Comparison of ENCODE assay signal across 15 cellular contexts in the genomic region with DNA sequence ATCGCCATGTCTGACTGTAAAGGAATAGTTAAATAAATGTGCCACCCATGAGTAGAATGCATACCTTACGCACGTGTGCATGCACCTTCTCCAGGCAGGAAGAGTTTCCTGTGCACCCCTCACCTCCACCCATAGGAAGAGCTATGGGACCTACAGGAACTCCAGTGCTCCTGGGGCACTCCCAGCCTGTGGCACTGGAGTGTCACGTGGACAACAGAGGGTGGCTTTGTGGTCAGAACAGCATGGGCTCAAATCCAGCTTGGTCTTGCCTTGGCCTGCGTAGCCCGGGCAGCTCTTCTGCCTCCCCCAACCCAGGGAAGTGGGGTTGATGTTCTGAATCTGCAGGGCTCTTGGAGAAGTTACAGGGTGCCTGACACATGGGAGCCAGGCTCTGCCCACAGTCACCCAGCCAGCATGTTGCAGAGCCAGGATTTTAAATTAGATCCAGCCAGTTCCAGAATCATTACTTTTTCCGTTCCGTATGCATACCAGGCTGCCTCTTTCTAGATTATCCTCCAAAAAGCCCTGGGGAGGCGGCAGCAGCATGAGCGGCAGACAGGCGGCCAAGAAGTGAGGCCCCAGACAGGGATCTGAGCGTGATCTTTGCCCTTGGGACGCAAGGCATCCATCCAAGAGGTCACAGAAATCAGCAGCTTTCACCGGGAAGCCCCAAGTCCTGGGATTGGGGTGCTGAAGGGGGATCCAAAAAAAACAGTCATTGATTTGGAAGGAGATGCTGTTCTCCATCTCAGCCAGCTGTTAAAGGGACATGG.
DNase-seq lines count a peak whose midpoint lies in the region; ATAC-seq, FAIRE-seq and TF ChIP-seq lines count a peak whose summit lies in the region.
"Had no signal": no experiment of that assay in that cellular context is flagged by ENCODE, and none has a peak within 500 bp of the region (broad histone marks: within the 10 kb centered on the region; RNA-seq: fewer than 3 reads in every experiment).

No MANE protein-coding gene starts in this region.

- peaks cover 3% of the 10 kb centered on the region for H3K4me1 ChIP-seq in testis
- H3K4me1 ChIP-seq in H9 (ENCODE audit: insufficient read depth, low read length): 0 out of 2 replicates have a peak, but pooled peaks cover 2% of the 10 kb centered on the region
- H3K4me1 ChIP-seq: HAP-1, SJCRH30 had no signal

- no peak overlapping the region for H2AK5ac ChIP-seq in H9 (ENCODE audit: insufficient read length, low read length)

- no peak overlapping the region for H3K56ac ChIP-seq in H9 (ENCODE audit: insufficient read length, low read depth, low read length)

- H3K23me2 ChIP-seq in H9 (ENCODE audit: insufficient read length, low read depth, low read length, poor library complexity, severe bottlenecking): no peaks in the 10 kb centered on the region

- H3K36me3 ChIP-seq in bronchial epithelial cell (ENCODE audit: control insufficient read depth, insufficient read depth, low read length): no peaks in the 10 kb centered on the region
- no peaks in the 10 kb centered on the region for H3K36me3 ChIP-seq in testis (ENCODE audit: low read depth, missing control alignments)
- H3K36me3 ChIP-seq: HAP-1, SJCRH30, transverse colon had no signal

- no peak overlapping the region for H2BK5ac ChIP-seq in H9 (ENCODE audit: insufficient read length, low read length)

- intact Hi-C loops in testis (cut with DNase I; ENCODE audit: low total_unique reads): no loop called here
- intact Hi-C loops in activated naive CD4-positive, alpha-beta T cell treated with anti-CD3 and anti-CD28 coated beads for 36 hours (cut with micrococcal nuclease): no loop called here

- peaks cover 33% of the 10 kb centered on the region for H3K4me1 Mint-ChIP-seq in HFFc6 (ENCODE audit: low read depth)
- H3K4me1 Mint-ChIP-seq in H9: peaks cover 18 to 21% of the 10 kb centered on the region in 2 experiments
- H3K4me1 Mint-ChIP-seq in activated naive CD4-positive, alpha-beta T cell treated with anti-CD3 and anti-CD28 coated beads for 36 hours (ENCODE audit: low read depth): no peaks in the 10 kb centered on the region

- no peak overlapping the region for H3K9ac ChIP-seq in H9 (ENCODE audit: extremely low read depth, insufficient read length, low read length)

- H2BK15ac ChIP-seq in H9 (ENCODE audit: low read depth, low read length): no peak overlapping the region

- H2BK20ac ChIP-seq in H9 (ENCODE audit: low read depth, low read length, poor library complexity, severe bottlenecking): no peak overlapping the region

- no peak overlapping the region for H3K14ac ChIP-seq in H9 (ENCODE audit: insufficient read depth, low read length)

- H3K27ac Mint-ChIP-seq in HFFc6: peak overlapping the region; percentile 65
- H3K27ac Mint-ChIP-seq in H9: no peak overlapping the region; a peak in 1 of 7 replicates
- no peak overlapping the region for H3K27ac Mint-ChIP-seq in activated naive CD4-positive, alpha-beta T cell treated with anti-CD3 and anti-CD28 coated beads for 36 hours
- H3K27ac Mint-ChIP-seq: activated naive CD8-positive, alpha-beta T cell had no signal

- FAIRE-seq in bronchial epithelial cell (lab: Jason Lieb, UNC): no peak

- no peak overlapping the region for H2BK120ac ChIP-seq in H9 (ENCODE audit: low read depth, low read length, poor library complexity, severe bottlenecking)

- H3K4me2 ChIP-seq in H9 (ENCODE audit: insufficient read depth, insufficient read length, low read length): no peak overlapping the region

- H2AFZ ChIP-seq in H9 (ENCODE audit: low read length): no peak overlapping the region

- no peak overlapping the region for H3K23ac ChIP-seq in H9 (ENCODE audit: insufficient read length, low read depth, low read length)

- H3K36me3 Mint-ChIP-seq in HFFc6 (ENCODE audit: low read depth): no peaks in the 10 kb centered on the region
- no peaks in the 10 kb centered on the region; a peak in 1 of 7 replicates for H3K36me3 Mint-ChIP-seq in H9 (ENCODE audit: insufficient read depth in 1 of 3, low read depth in 3 of 3)
- no peaks in the 10 kb centered on the region for H3K36me3 Mint-ChIP-seq in activated naive CD4-positive, alpha-beta T cell treated with anti-CD3 and anti-CD28 coated beads for 36 hours (ENCODE audit: low read depth)
- H3K36me3 Mint-ChIP-seq: activated naive CD8-positive, alpha-beta T cell had no signal

- H3K79me2 ChIP-seq in H9 (ENCODE audit: insufficient read depth, low read length): no peaks in the 10 kb centered on the region

- H3K9me3 ChIP-seq in testis (no peaks in the 10 kb centered on the region), H9 (ENCODE audit: control insufficient read depth, low read depth, low read length) (no peaks in the 10 kb centered on the region)
- H3K9me3 ChIP-seq: HAP-1, SJCRH30, transverse colon had no signal

- TF ChIP-seq POLR2A in testis (IDR thresholded peaks at IDR 0.05): no peak

- no peak overlapping the region for H4K8ac ChIP-seq in H9 (replicated peaks; ENCODE audit: insufficient read length, low read depth, low read length)

- CTCF ChIA-PET in activated naive CD4-positive, alpha-beta T cell treated with anti-CD3 and anti-CD28 coated beads for 36 hours (lab: Charles Lee): no interaction called here

- H3K4ac ChIP-seq in H9 (ENCODE audit: low read depth, low read length): no peak overlapping the region

- WGBS in testis, 2 donors: 34 to 50% methylated on average over 12 to 14 of the region's 14 CpGs
- no CpG with 5 or more reads among the region's 14 CpGs for WGBS in H9 (ENCODE audit: extremely low coverage, insufficient read length, low lambda C conversion rate)

- H3K27me3 ChIP-seq in bronchial epithelial cell (ENCODE audit: control insufficient read depth, insufficient read depth, low read length) (no peaks in the 10 kb centered on the region), testis (no peaks in the 10 kb centered on the region), H9 (ENCODE audit: insufficient read depth, low read length) (no peaks in the 10 kb centered on the region)
- H3K27me3 ChIP-seq: SJCRH30, transverse colon had no signal

- H3K27ac ChIP-seq in testis: no peak overlapping the region
- H3K27ac ChIP-seq in H9 (ENCODE audit: insufficient read length, low read depth, low read length): no peak overlapping the region
- H3K27ac ChIP-seq: SJCRH30 had no signal

- peaks cover 2% of the 10 kb centered on the region for H4K20me1 ChIP-seq in H9 (ENCODE audit: control insufficient read depth, insufficient read depth, insufficient read length)

- H4K91ac ChIP-seq in H9 (ENCODE audit: insufficient read length, low read depth, low read length): no peak overlapping the region

- no peak overlapping the region for H3K4me3 ChIP-seq in bronchial epithelial cell (ENCODE audit: low read depth, low read length)
- no peak overlapping the region for H3K4me3 ChIP-seq in testis
- H3K4me3 ChIP-seq: HAP-1, SJCRH30, transverse colon had no signal

- no peaks in the 10 kb centered on the region for H3K79me1 ChIP-seq in H9 (ENCODE audit: insufficient read depth, low read depth, low read length, poor library complexity, severe bottlenecking)

- DNase-seq in HFFc6 (no peak), bronchial epithelial cell (ENCODE audit: low read depth) (no peak), left lobe of liver (ENCODE audit: low spot score) (peak; percentile 85), testis (peak; percentile 17), H9 (no peak), NCI-H2227 (lab: John Stamatoyannopoulos, UW; ENCODE audit: unreplicated experiment) (no peak), NCI-H187 treated with DMSO at 0.1 percent for 48 hours (lab: John Stamatoyannopoulos, UW) (no peak)
- DNase-seq in activated naive CD4-positive, alpha-beta T cell treated with anti-CD3 and anti-CD28 coated beads for 36 hours: no peak
- DNase-seq: activated CD4-positive, alpha-beta T cell treated with anti-CD3 and anti-CD28 coated beads for 48 hours; DMS 273 treated with DMSO at 0.1 percent for 48 hours; NCI-H1694; transverse colon had no signal

- H3K27me3 Mint-ChIP-seq in HFFc6 (ENCODE audit: insufficient read depth): peaks cover 2% of the 10 kb centered on the region; the same call in 1 of the 2 replicates
- H3K27me3 Mint-ChIP-seq in H9 (ENCODE audit: low read depth): no peaks in the 10 kb centered on the region; the same call in 1 of the 2 replicates
- peaks cover 6% of the 10 kb centered on the region for H3K27me3 Mint-ChIP-seq in activated naive CD4-positive, alpha-beta T cell treated with anti-CD3 and anti-CD28 coated beads for 36 hours (ENCODE audit: low read depth)

- H3K9me3 Mint-ChIP-seq in HFFc6: no peaks in the 10 kb centered on the region
- peaks cover 0 to 3% of the 10 kb centered on the region in 2 experiments; a peak in 1 of 5 replicates for H3K9me3 Mint-ChIP-seq in H9
- no peaks in the 10 kb centered on the region for H3K9me3 Mint-ChIP-seq in activated naive CD4-positive, alpha-beta T cell treated with anti-CD3 and anti-CD28 coated beads for 36 hours

- H3K4me3 Mint-ChIP-seq in HFFc6: peak overlapping the region; percentile 35; the same call in 1 of the 2 replicates
- no peak overlapping the region for H3K4me3 Mint-ChIP-seq in H9
- no peak overlapping the region for H3K4me3 Mint-ChIP-seq in activated naive CD4-positive, alpha-beta T cell treated with anti-CD3 and anti-CD28 coated beads for 36 hours
- H3K4me3 Mint-ChIP-seq: activated naive CD8-positive, alpha-beta T cell had no signal

- ATAC-seq in left lobe of liver: peak; percentile 87

- no peak overlapping the region for H4K5ac ChIP-seq in H9 (ENCODE audit: insufficient read length, low read depth, low read length)

- TF ChIP-seq CTCF in HFFc6 (IDR thresholded peaks at IDR 0.05) (no peak), bronchial epithelial cell (IDR thresholded peaks at IDR 0.05; ENCODE audit: insufficient read depth, low read length, severe bottlenecking) (peak; percentile 3), testis (IDR thresholded peaks at IDR 0.05) (no peak), H9 (conservative IDR thresholded peaks at IDR 0.05) (no peak)

- H2BK12ac ChIP-seq in H9 (ENCODE audit: insufficient read length, low read depth, low read length): no peak overlapping the region

- H3K18ac ChIP-seq in H9 (ENCODE audit: insufficient read length, low read depth, low read length): no peak overlapping the region

- no peak overlapping the region for H3T11ph ChIP-seq in H9 (ENCODE audit: low read length)

Comparison
In these comparisons a context has a peak if more than half of its experiments do, and no peak if none do; other contexts are left out.
1. DNase-seq: peak in left lobe of liver (single experiment) and testis (single experiment); none in HFFc6 (single experiment), bronchial epithelial cell (single experiment), H9 (single experiment), NCI-H2227 (single experiment), NCI-H187 treated with DMSO at 0.1 percent for 48 hours (single experiment) and activated naive CD4-positive, alpha-beta T cell treated with anti-CD3 and anti-CD28 coated beads for 36 hours (single experiment).